ENCODE assay signal across 2 cellular contexts in genomic region chr19:11345122-11345752, GRCh38.
TF ChIP-seq lines count a peak whose summit lies in the region.

No MANE protein-coding gene starts in this region.

TF ChIP-seq in A549, 52 proteins besides CTCF, POLR2A, EP300 and RAD21:
- TF ChIP-seq POLR2AphosphoS2 (conservative IDR thresholded peaks at IDR 0.05; ENCODE audit: low read length), result no peak
- no peak for TF ChIP-seq JUNB (IDR thresholded peaks at IDR 0.05)
- no peak for TF ChIP-seq FOXS1 (CRISPR knock-in tag; IDR thresholded peaks at IDR 0.05)
- no peak for TF ChIP-seq TFCP2L1 (CRISPR knock-in tag; IDR thresholded peaks at IDR 0.05)
- TF ChIP-seq, protein P1, sequence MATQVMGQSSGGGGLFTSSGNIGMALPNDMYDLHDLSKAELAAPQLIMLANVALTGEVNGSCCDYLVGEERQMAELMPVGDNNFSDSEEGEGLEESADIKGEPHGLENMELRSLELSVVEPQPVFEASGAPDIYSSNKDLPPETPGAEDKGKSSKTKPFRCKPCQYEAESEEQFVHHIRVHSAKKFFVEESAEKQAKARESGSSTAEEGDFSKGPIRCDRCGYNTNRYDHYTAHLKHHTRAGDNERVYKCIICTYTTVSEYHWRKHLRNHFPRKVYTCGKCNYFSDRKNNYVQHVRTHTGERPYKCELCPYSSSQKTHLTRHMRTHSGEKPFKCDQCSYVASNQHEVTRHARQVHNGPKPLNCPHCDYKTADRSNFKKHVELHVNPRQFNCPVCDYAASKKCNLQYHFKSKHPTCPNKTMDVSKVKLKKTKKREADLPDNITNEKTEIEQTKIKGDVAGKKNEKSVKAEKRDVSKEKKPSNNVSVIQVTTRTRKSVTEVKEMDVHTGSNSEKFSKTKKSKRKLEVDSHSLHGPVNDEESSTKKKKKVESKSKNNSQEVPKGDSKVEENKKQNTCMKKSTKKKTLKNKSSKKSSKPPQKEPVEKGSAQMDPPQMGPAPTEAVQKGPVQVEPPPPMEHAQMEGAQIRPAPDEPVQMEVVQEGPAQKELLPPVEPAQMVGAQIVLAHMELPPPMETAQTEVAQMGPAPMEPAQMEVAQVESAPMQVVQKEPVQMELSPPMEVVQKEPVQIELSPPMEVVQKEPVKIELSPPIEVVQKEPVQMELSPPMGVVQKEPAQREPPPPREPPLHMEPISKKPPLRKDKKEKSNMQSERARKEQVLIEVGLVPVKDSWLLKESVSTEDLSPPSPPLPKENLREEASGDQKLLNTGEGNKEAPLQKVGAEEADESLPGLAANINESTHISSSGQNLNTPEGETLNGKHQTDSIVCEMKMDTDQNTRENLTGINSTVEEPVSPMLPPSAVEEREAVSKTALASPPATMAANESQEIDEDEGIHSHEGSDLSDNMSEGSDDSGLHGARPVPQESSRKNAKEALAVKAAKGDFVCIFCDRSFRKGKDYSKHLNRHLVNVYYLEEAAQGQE (IDR thresholded peaks at IDR 0.05), result no peak
- no peak for TF ChIP-seq MYC (IDR thresholded peaks at IDR 0.05; ENCODE audit: borderline replicate concordance, low read length)
- TF ChIP-seq KDM5A (IDR thresholded peaks at IDR 0.05), result no peak
- no peak for TF ChIP-seq SREBF2 (IDR thresholded peaks at IDR 0.05)
- TF ChIP-seq HES2 (IDR thresholded peaks at IDR 0.05), result no peak
- TF ChIP-seq ZSCAN20 (CRISPR knock-in tag; IDR thresholded peaks at IDR 0.05), result no peak
- no peak for TF ChIP-seq ATOH8 (CRISPR knock-in tag; IDR thresholded peaks at IDR 0.05; ENCODE audit: low read depth)
- no peak for TF ChIP-seq E2F6 (IDR thresholded peaks at IDR 0.05; ENCODE audit: borderline replicate concordance, low read depth)
TF ChIP-seq in A549: peak in this region for 0.

TF ChIP-seq in HCT116, 20 proteins besides CTCF, POLR2A, EP300 and RAD21:
- TF ChIP-seq JUND (IDR thresholded peaks at IDR 0.05) (no peak), MAX (IDR thresholded peaks at IDR 0.05) (no peak; the same call in 1 of the 2 replicates), EGR1 (IDR thresholded peaks at IDR 0.05; ENCODE audit: low read depth) (no peak), ZFX (IDR thresholded peaks at IDR 0.05) (0 out of 2 replicates have a peak, but pooled peaks have one; percentile 36)
